17 cellular contexts compared by ENCODE assay signal in the genomic region with DNA sequence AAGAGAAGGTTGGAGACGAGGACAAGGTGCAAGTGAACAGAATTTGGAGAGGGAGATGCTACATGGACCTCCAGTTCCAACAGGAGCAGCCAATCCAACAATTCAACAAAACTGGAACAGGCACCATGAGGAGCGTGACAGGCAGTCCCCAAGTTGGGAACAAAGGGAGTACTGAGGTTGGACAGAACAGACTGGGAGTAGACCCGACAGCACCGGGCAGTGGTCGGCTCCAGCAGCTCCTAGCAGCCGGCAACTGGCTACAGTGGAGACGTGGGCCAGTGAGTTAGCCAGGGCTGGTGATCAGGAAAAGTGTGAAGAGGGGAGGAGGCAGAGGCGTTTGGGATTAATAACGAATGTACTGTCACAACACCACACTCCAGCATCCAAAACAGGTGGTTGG. TPM values are rescaled to one million over a fixed set of nuclear protein-coding genes. Genes with fewer than 3 reads are reported as not detected.
DNase-seq lines count a peak whose midpoint lies in the region; ATAC-seq and FAIRE-seq lines count a peak whose summit lies in the region.
"Had no signal": no experiment of that assay in that cellular context is flagged by ENCODE, and none has a peak within 500 bp of the region (broad histone marks: within the 10 kb centered on the region; RNA-seq: fewer than 3 reads in every experiment).

No MANE protein-coding gene starts in this region.

- no peaks in the 10 kb centered on the region for H3K36me3 Mint-ChIP-seq in central memory CD8-positive, alpha-beta T cell (ENCODE audit: insufficient read depth)
- H3K36me3 Mint-ChIP-seq in activated T-cell treated with anti-CD3 and anti-CD28 coated beads, Interleukin-2, amount 50 U/mL, for 72 hours (ENCODE audit: insufficient read depth in 2 of 2) = no peaks in the 10 kb centered on the region

- DNase-seq in NCI-H2171 treated with DMSO at 0.1 percent for 48 hours (lab: John Stamatoyannopoulos, UW) = peak; percentile 20
- DNase-seq in NCI-H2171 (lab: John Stamatoyannopoulos, UW) = no peak
- DNase-seq in HTR-8/SVneo (ENCODE audit: insufficient read length, low spot score) = no peak
- DNase-seq in central memory CD8-positive, alpha-beta T cell (ENCODE audit: low spot score in 2 of 2) = no peak
- DNase-seq in urothelium cell line (ENCODE audit: low spot score) = no peak
- no peak for DNase-seq in activated T-cell treated with anti-CD3 and anti-CD28 coated beads, Interleukin-2, amount 50 U/mL, for 72 hours
- DNase-seq in SW 1271 (lab: John Stamatoyannopoulos, UW) = no peak
- DNase-seq: AML-193; Caco-2; CD4-positive, alpha-beta T cell; DMS79 treated with DMSO at 0.1 percent for 48 hours; GF-D8; GOT3; H7; HFFc6 had no signal

- peak overlapping the region; percentile 7 for H3K27ac Mint-ChIP-seq in central memory CD8-positive, alpha-beta T cell (ENCODE audit: low read depth)
- H3K27ac Mint-ChIP-seq in activated T-cell treated with anti-CD3 and anti-CD28 coated beads, Interleukin-2, amount 50 U/mL, for 72 hours = no peak overlapping the region
- H3K27ac Mint-ChIP-seq: CD4-positive, alpha-beta T cell; HFFc6 had no signal

- H3K4me1 Mint-ChIP-seq in central memory CD8-positive, alpha-beta T cell = no peaks in the 10 kb centered on the region
- H3K4me1 Mint-ChIP-seq in activated T-cell treated with anti-CD3 and anti-CD28 coated beads, Interleukin-2, amount 50 U/mL, for 72 hours (ENCODE audit: low read depth) = no peaks in the 10 kb centered on the region

- no peaks in the 10 kb centered on the region for H3K9me3 Mint-ChIP-seq in central memory CD8-positive, alpha-beta T cell
- H3K9me3 Mint-ChIP-seq in activated T-cell treated with anti-CD3 and anti-CD28 coated beads, Interleukin-2, amount 50 U/mL, for 72 hours = no peaks in the 10 kb centered on the region
- H3K9me3 Mint-ChIP-seq: CD4-positive, alpha-beta T cell; HFFc6 had no signal

- no peak overlapping the region for H3K4me3 Mint-ChIP-seq in central memory CD8-positive, alpha-beta T cell
- no peak overlapping the region for H3K4me3 Mint-ChIP-seq in activated T-cell treated with anti-CD3 and anti-CD28 coated beads, Interleukin-2, amount 50 U/mL, for 72 hours
- H3K4me3 Mint-ChIP-seq: CD4-positive, alpha-beta T cell; HFFc6 had no signal

- no peaks in the 10 kb centered on the region for H3K27me3 Mint-ChIP-seq in central memory CD8-positive, alpha-beta T cell
- no peaks in the 10 kb centered on the region for H3K27me3 Mint-ChIP-seq in activated T-cell treated with anti-CD3 and anti-CD28 coated beads, Interleukin-2, amount 50 U/mL, for 72 hours (ENCODE audit: low read depth)
- H3K27me3 Mint-ChIP-seq: CD4-positive, alpha-beta T cell had no signal

- no peak for ATAC-seq in central memory CD8-positive, alpha-beta T cell (replicated peaks; ENCODE audit: extremely low read depth, poor library complexity, severe bottlenecking)
- ATAC-seq in activated T-cell treated with anti-CD3 and anti-CD28 coated beads, Interleukin-2, amount 50 U/mL, for 72 hours (replicated peaks in 1 of 2) = no peak
- ATAC-seq: A549, HCT116 had no signal

- peak; percentile 90 for FAIRE-seq in HTR-8/SVneo (lab: Jason Lieb, UNC)
- peak; percentile 61 for FAIRE-seq in urothelium cell line (lab: Jason Lieb, UNC)
- FAIRE-seq: A549 had no signal

RNA-seq across cellular contexts. Expression of gene MAP3K9, which starts 16.4 kb away (rescaled TPM):
- 1 to 10 TPM; 6.2 to 7.5 TPM for total RNA-seq in activated T-cell treated with anti-CD3 and anti-CD28 coated beads, Interleukin-2, amount 50 U/mL, for 72 hours
